Comparison of ENCODE assay signal across 8 cellular contexts in the genomic region with DNA sequence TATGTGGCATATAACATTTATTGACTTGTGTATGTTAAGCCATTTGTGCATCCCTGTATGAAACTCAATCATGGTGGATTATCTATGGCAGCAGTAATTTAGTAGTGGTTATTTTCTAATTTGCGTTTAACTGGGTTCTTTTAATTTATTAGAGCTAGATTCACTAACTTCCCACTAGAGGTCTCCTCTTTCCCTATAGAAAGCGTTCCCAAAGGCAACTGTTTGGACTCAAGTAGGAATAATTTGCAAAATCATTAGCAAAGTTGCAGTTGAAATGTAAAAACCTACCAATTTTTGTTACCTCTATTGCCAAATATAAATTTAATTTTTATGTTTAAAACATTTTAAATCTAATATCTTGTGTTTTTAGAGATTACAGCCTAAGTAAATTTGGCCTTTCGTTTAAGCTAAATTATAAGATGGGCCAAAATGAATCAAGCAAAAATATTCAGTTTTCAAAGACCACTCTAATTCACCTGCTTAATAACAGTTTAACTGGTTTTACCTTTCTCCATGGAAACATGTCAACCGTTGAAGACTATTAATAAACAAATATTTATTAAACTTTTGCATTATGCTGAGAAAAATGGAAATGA. TPM values are rescaled to one million over a fixed set of nuclear protein-coding genes. Genes with fewer than 3 reads are reported as not detected.
A peak's percentile ranks its signal among the peaks of the same experiment; 100 is the strongest.
DNase-seq lines count a peak whose midpoint lies in the region; ATAC-seq, FAIRE-seq and TF ChIP-seq lines count a peak whose summit lies in the region.

No MANE protein-coding gene starts in this region.

- POLR2A ChIA-PET in PC-3 (lab: Charles Lee; ENCODE audit: unreplicated experiment), result interaction anchor here (0.5 to 0.6 kb wide), 2 partner anchors 135 to 242 kb away, joined by 4 to 5 read pairs; a partner anchor contains a TSS

- peaks cover 26% of the 10 kb centered on the region for H3K4me1 ChIP-seq in PC-3 (ENCODE audit: insufficient read depth, low read length)
- H3K4me1 ChIP-seq in fibroblast of lung (ENCODE audit: control insufficient read depth, extremely low read depth, insufficient read depth, low read length), result peaks cover 17% of the 10 kb centered on the region
- peaks cover 5 to 37% (median 25%) of the 10 kb centered on the region in 4 donors for H3K4me1 ChIP-seq in stomach

- TF ChIP-seq EP300 in stomach (IDR thresholded peaks at IDR 0.05), result no peak

- H3K27ac ChIP-seq in PC-3 (ENCODE audit: low read length) (no peak overlapping the region), fibroblast of lung (ENCODE audit: insufficient read depth, low read length) (no peak overlapping the region), stomach (no peak overlapping the region)

- no peak for FAIRE-seq in RCC 7860 (lab: Jason Lieb, UNC)

- CTCF ChIA-PET in PC-3 (lab: Charles Lee), result interaction anchor here (0.5 to 1.0 kb wide), 7 partner anchors 23 to 582 kb away, joined by 3 to 16 read pairs (median 4); a partner anchor contains a TSS

- H3K27me3 ChIP-seq in PC-3 (ENCODE audit: low read length) (no peaks in the 10 kb centered on the region), fibroblast of lung (ENCODE audit: control insufficient read depth, insufficient read depth, low read length) (no peaks in the 10 kb centered on the region), stomach (no peaks in the 10 kb centered on the region)

- ATAC-seq in PC-3, result no peak

- H3F3A ChIP-seq in PC-3 (ENCODE audit: low read length, unreplicated experiment), result no peaks in the 10 kb centered on the region

- H3K9me3 ChIP-seq in PC-3 (ENCODE audit: low read length), result no peaks in the 10 kb centered on the region
- no peaks in the 10 kb centered on the region for H3K9me3 ChIP-seq in fibroblast of lung (ENCODE audit: control insufficient read depth, insufficient read depth, low read depth, low read length)
- H3K9me3 ChIP-seq in stomach, result no peaks in the 10 kb centered on the region

- no peak for TF ChIP-seq POLR2A in stomach (IDR thresholded peaks at IDR 0.05)

- 42 to 47% (median 45%) methylated on average over 4 of the region's 4 CpGs for WGBS in stomach, 5 donors

- H3K4me2 ChIP-seq in PC-3 (ENCODE audit: low read length) (no peak overlapping the region), fibroblast of lung (ENCODE audit: extremely low read depth, insufficient read depth, low read length) (no peak overlapping the region)

- no peak overlapping the region for H3K4me3 ChIP-seq in PC-3 (ENCODE audit: low read length)
- no peak overlapping the region for H3K4me3 ChIP-seq in fibroblast of lung (replicated peaks in 1 of 4; ENCODE audit: control extremely low read depth in 1 of 4, insufficient read depth in 1 of 4, low read depth in 3 of 4, low read length in 4 of 4)
- H3K4me3 ChIP-seq in stomach, result no peak overlapping the region

- intact Hi-C loops in PC-3 (cut with micrococcal nuclease), result no loop called here
- intact Hi-C loops in stomach (cut with DNase I; ENCODE audit: low total_unique reads), result no loop called here

- H3K9ac ChIP-seq in PC-3 (ENCODE audit: low read length) (no peak overlapping the region), fibroblast of lung (ENCODE audit: insufficient read depth, low read length) (no peak overlapping the region)

- H4K20me1 ChIP-seq in PC-3 (ENCODE audit: low read length) (no peaks in the 10 kb centered on the region), fibroblast of lung (ENCODE audit: control insufficient read depth, extremely low read depth, insufficient read depth, low read length) (no peaks in the 10 kb centered on the region)

- H3K79me2 ChIP-seq in PC-3 (ENCODE audit: low read length), result peaks cover 29% of the 10 kb centered on the region
- H3K79me2 ChIP-seq in fibroblast of lung (ENCODE audit: control insufficient read depth, insufficient read depth, low read length), result peaks cover 3% of the 10 kb centered on the region

- TF ChIP-seq CTCF in PC-3 (conservative IDR thresholded peaks at IDR 0.05; ENCODE audit: low read depth, low read length), result peak; percentile 77
- peak; percentile 51 to 67 for TF ChIP-seq CTCF in fibroblast of lung (conservative IDR thresholded peaks at IDR 0.05 in 1 of 2, IDR thresholded peaks at IDR 0.05 in 1 of 2; ENCODE audit: low read depth in 1 of 2, low read length in 2 of 2)
- peak in 5 of 7 experiments; percentile 36 to 62 (median 49) for TF ChIP-seq CTCF in stomach (IDR thresholded peaks at IDR 0.05)

- H3K9me2 ChIP-seq in PC-3 (replicated peaks; ENCODE audit: low read length), result no peaks in the 10 kb centered on the region

- no TSS peak for BruUV-seq in PC-3 (replicated peaks; lab: Mats Ljungman, UMichigan)

- H2AFZ ChIP-seq in PC-3 (ENCODE audit: low read length) (no peak overlapping the region), fibroblast of lung (ENCODE audit: low read length) (no peak overlapping the region)

- DNase-seq in SIG-M5 treated with dmso at 0.1 percent for 504 hours (lab: John Stamatoyannopoulos, UW; ENCODE audit: unreplicated experiment) (peak; percentile 12), SIG-M5 (lab: John Stamatoyannopoulos, UW) (no peak), PC-3 (peak; percentile 66), fibroblast of lung (ENCODE audit: low read depth in 2 of 2) (peak; percentile 38 to 78), stomach (no peak), RCC 7860 (ENCODE audit: low spot score) (no peak)
- no peak for DNase-seq in stimulated activated CD4-positive, alpha-beta T cell treated with anti-CD3 and anti-CD28 coated beads, Interleukin-4, amount 100 ng/mL, for 24 hours
- no peak for DNase-seq in stimulated activated CD4-positive, alpha-beta T cell treated with anti-CD3 and anti-CD28 coated beads, Interleukin-12 subunit alpha, Interleukin-12 subunit beta, amount 100 ng/mL, for 4 hours

- H3K36me3 ChIP-seq in PC-3 (ENCODE audit: low read depth, low read length) (peaks cover 7% of the 10 kb centered on the region; the same call in 1 of the 2 replicates), fibroblast of lung (ENCODE audit: control insufficient read depth, insufficient read depth, low read length) (no peaks in the 10 kb centered on the region), stomach (peaks cover 0 to 7% (median 1%) of the 10 kb centered on the region in 4 donors)

RNA-seq across cellular contexts. Expression of a gene that starts 6.0 kb away (rescaled TPM):
- total RNA-seq in PC-3 (2014; rRNA removed) (2.3 and 18.1 TPM in 2 replicates), fibroblast of lung (3.1 and 4.8 TPM in 2 replicates), stomach (10 to 100 TPM in 2 of 5 donors, 1 to 10 TPM in 3; 1.3 to 83.4 (median 9.0) TPM)
- polyA plus RNA-seq in fibroblast of lung (12.9 and 17.6 TPM in 2 replicates), stomach (10 to 100 TPM; 13.5 to 34.7 (median 18.5) TPM)
- 10.7 and 12.4 TPM in 2 replicates for polyA plus RNA-seq in fibroblast of lung (2012)
- polyA minus RNA-seq in fibroblast of lung (ENCODE audit: low replicate concordance), result 0.48 and 1.3 TPM in 2 replicates

RNA-seq across cellular contexts. Expression of a gene that starts 6.1 kb away (rescaled TPM):
- 27.8 and 41.6 TPM in 2 replicates for total RNA-seq in PC-3 (2014; rRNA removed)
- total RNA-seq in fibroblast of lung, result 3.1 and 3.8 TPM in 2 replicates
- polyA plus RNA-seq in fibroblast of lung, result 3.0 and 3.9 TPM in 2 replicates
- 3.4 and 4.1 TPM in 2 replicates for polyA plus RNA-seq in fibroblast of lung (2012)
- polyA minus RNA-seq in fibroblast of lung (ENCODE audit: low replicate concordance), result 0.89 and 3.4 TPM in 2 replicates
- total RNA-seq in stomach, result 10 to 100 TPM in 2 of 5 donors, 1 to 10 TPM in 3; 1.2 to 31.7 (median 8.7) TPM
- 1 to 10 TPM; 1.4 to 3.5 (median 2.9) TPM for polyA plus RNA-seq in stomach

Comparison
In these comparisons a context has a peak if more than half of its experiments do, and no peak if none do; other contexts are left out.
1. DNase-seq: peak in SIG-M5 treated with dmso at 0.1 percent for 504 hours (single experiment), PC-3 (single experiment) and fibroblast of lung (2 of 2); none in SIG-M5 (single experiment), stomach (single experiment), stimulated activated CD4-positive, alpha-beta T cell treated with anti-CD3 and anti-CD28 coated beads, Interleukin-4, amount 100 ng/mL, for 24 hours (single experiment), RCC 7860 (single experiment) and stimulated activated CD4-positive, alpha-beta T cell treated with anti-CD3 and anti-CD28 coated beads, Interleukin-12 subunit alpha, Interleukin-12 subunit beta, amount 100 ng/mL, for 4 hours (single experiment).
2. Peak in every context shown above with its lines, with median percentiles within 50 percentile points of each other: CTCF ChIP-seq.